In the genomic region with DNA sequence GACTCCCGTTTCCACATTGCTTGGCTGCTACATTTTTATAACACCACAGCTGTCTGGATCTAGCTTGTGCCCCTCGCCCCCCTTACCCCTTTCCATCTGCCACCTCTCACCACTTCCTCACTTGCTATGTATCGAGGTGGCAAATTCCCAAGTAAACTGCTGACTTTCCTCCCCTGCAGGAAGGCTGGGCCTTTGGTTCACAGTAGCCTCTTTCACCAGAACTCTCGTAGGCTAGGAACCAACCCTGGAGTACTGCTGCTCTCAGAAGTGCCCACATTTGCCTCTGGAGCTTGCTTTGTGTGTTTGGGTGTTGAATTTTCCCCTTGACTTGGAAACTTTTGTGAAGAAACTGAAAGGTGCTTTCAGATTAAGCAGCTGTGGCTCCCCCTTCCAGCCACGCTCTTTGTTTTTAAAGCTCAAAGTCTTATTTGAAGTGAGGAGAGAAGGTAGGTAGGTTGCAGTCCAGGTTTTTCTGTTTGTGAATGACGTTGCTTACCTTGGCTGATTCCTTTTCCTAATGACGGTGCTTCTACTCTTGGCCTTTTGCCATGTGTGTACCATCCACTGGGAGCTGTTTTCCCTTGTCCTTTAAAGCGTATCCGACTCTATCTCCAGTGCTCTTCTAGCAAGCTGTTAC, we compare ENCODE assay signal across 8 cellular contexts.
DNase-seq lines count a peak whose midpoint lies in the region; ATAC-seq, FAIRE-seq and TF ChIP-seq lines count a peak whose summit lies in the region.

No MANE protein-coding gene starts in this region.

- H3K4me3 Mint-ChIP-seq in activated B cell treated with CpG ODN at 0.5 μM for 24 hours: no peak overlapping the region
- H3K4me3 Mint-ChIP-seq in stimulated activated naive B cell treated with anti-CD40 and anti-IgM and Interleukin-4, amounts not matched to agents 10 μg/mL and 1 μg/mL and 100 μg/mL, for 72 hours: peak overlapping the region; percentile 41 to 68

- POLR2A ChIA-PET in A549 (lab: Yijun Ruan, JAX) (no interaction called here), activated B cell treated with CpG ODN at 0.5 μM for 24 hours (lab: Charles Lee) (interaction anchor here (0.7 kb wide), 1 partner anchor 35 kb away, joined by 5 read pairs; no protein-coding TSS in a partner anchor)

- ATAC-seq in A549 (no peak), activated B cell treated with CpG ODN at 0.5 μM for 24 hours (ENCODE audit: low read depth) (no peak), Right ventricle myocardium superior (ENCODE audit: poor library complexity) (peak; percentile 75), HG03378 (IDR thresholded peaks at IDR 0.05; ENCODE audit: unreplicated experiment) (no peak)
- ATAC-seq in stimulated activated naive B cell treated with anti-CD40 and anti-IgM and Interleukin-4, amounts not matched to agents 10 μg/mL and 1 μg/mL and 100 μg/mL, for 72 hours (replicated peaks): peak; percentile 34 to 47

- intact Hi-C loops in activated B cell treated with CpG ODN at 0.5 μM for 24 hours (cut with micrococcal nuclease) (loop anchor here (2.0 kb wide), 1 partner anchor 35 kb away; no protein-coding TSS in a partner anchor), Right ventricle myocardium superior (cut with DNase I) (no loop called here)

- in situ Hi-C loops in KBM-7 (cut with MboI; ENCODE audit: low pct_unique_long_range_greater_than_20kb, low sequenced_read_pairs): no loop called here

- no peaks in the 10 kb centered on the region for H3K36me3 Mint-ChIP-seq in activated B cell treated with CpG ODN at 0.5 μM for 24 hours (ENCODE audit: low read depth)
- H3K36me3 Mint-ChIP-seq in stimulated activated naive B cell treated with anti-CD40 and anti-IgM and Interleukin-4, amounts not matched to agents 10 μg/mL and 1 μg/mL and 100 μg/mL, for 72 hours: peaks cover 4 to 6% of the 10 kb centered on the region in 2 donors

- no peaks in the 10 kb centered on the region for H3K27me3 Mint-ChIP-seq in activated B cell treated with CpG ODN at 0.5 μM for 24 hours
- H3K27me3 Mint-ChIP-seq in stimulated activated naive B cell treated with anti-CD40 and anti-IgM and Interleukin-4, amounts not matched to agents 10 μg/mL and 1 μg/mL and 100 μg/mL, for 72 hours: peaks cover 9 to 13% of the 10 kb centered on the region in 2 donors

- TF ChIP-seq CTCF in A549 (IDR thresholded peaks at IDR 0.05): no peak
- no peak for TF ChIP-seq CTCF in activated B cell treated with CpG ODN at 0.5 μM for 24 hours (IDR thresholded peaks at IDR 0.05)

- H3K9me3 ChIP-seq in A549 (no peaks in the 10 kb centered on the region), MG63 (no peaks in the 10 kb centered on the region)

- peaks cover 70% of the 10 kb centered on the region for H3K4me1 Mint-ChIP-seq in activated B cell treated with CpG ODN at 0.5 μM for 24 hours
- H3K4me1 Mint-ChIP-seq in stimulated activated naive B cell treated with anti-CD40 and anti-IgM and Interleukin-4, amounts not matched to agents 10 μg/mL and 1 μg/mL and 100 μg/mL, for 72 hours: peaks cover 28 to 88% of the 10 kb centered on the region in 2 donors

- peaks cover 3% of the 10 kb centered on the region for H3K9me3 Mint-ChIP-seq in activated B cell treated with CpG ODN at 0.5 μM for 24 hours
- peaks cover 7 to 11% of the 10 kb centered on the region in 2 donors for H3K9me3 Mint-ChIP-seq in stimulated activated naive B cell treated with anti-CD40 and anti-IgM and Interleukin-4, amounts not matched to agents 10 μg/mL and 1 μg/mL and 100 μg/mL, for 72 hours

- TF ChIP-seq EP300 in A549 (IDR thresholded peaks at IDR 0.05): no peak

- CTCF ChIA-PET in A549 (lab: Yijun Ruan, JAX): interaction anchor here (0.6 to 1.7 kb wide), 2 partner anchors 20 to 104 kb away, joined by 3 to 4 read pairs; no protein-coding TSS in a partner anchor
- CTCF ChIA-PET in activated B cell treated with CpG ODN at 0.5 μM for 24 hours (lab: Charles Lee): no interaction called here

- peak overlapping the region; percentile 22 for H3K27ac Mint-ChIP-seq in activated B cell treated with CpG ODN at 0.5 μM for 24 hours
- H3K27ac Mint-ChIP-seq in stimulated activated naive B cell treated with anti-CD40 and anti-IgM and Interleukin-4, amounts not matched to agents 10 μg/mL and 1 μg/mL and 100 μg/mL, for 72 hours: peak overlapping the region; percentile 3

- no peak for TF ChIP-seq RAD21 in A549 (conservative IDR thresholded peaks at IDR 0.05 in 1 of 2, IDR thresholded peaks at IDR 0.05 in 1 of 2)

- peak overlapping the region; percentile 25; the same call in 1 of the 3 replicates for H3K4me2 ChIP-seq in A549

- peaks cover 28% of the 10 kb centered on the region for H3K4me1 ChIP-seq in A549

- H3K4me3 ChIP-seq in A549 (no peak overlapping the region), MG63 (no peak overlapping the region)

- no peak for FAIRE-seq in A549 (lab: Jason Lieb, UNC)

- WGBS in A549 (ENCODE audit: missing lambda C conversion rate): 75% methylated on average over 9 of the region's 9 CpGs

- no peaks in the 10 kb centered on the region for H3K36me3 ChIP-seq in MG63

- no peak overlapping the region for H3K27ac ChIP-seq in A549

- H3K27me3 ChIP-seq in MG63: no peaks in the 10 kb centered on the region

- no peak for TF ChIP-seq POLR2A in A549 (IDR thresholded peaks at IDR 0.05; ENCODE audit: low read length)

- DNase-seq in A549 (ENCODE audit: low read depth in 1 of 2, low spot score in 1 of 2) (no peak), KBM-7 (peak; percentile 24), activated B cell treated with CpG ODN at 0.5 μM for 24 hours (no peak), Right ventricle myocardium superior (no peak), DMS114 treated with DMSO at 0.1 percent for 48 hours (lab: John Stamatoyannopoulos, UW; ENCODE audit: unreplicated experiment) (no peak), MG63 (no peak)
- DNase-seq in stimulated activated naive B cell treated with anti-CD40 and anti-IgM and Interleukin-4, amounts not matched to agents 10 μg/mL and 1 μg/mL and 100 μg/mL, for 72 hours: no peak

TF ChIP-seq in A549, 52 proteins besides CTCF, POLR2A, EP300 and RAD21:
- TF ChIP-seq, protein P1, sequence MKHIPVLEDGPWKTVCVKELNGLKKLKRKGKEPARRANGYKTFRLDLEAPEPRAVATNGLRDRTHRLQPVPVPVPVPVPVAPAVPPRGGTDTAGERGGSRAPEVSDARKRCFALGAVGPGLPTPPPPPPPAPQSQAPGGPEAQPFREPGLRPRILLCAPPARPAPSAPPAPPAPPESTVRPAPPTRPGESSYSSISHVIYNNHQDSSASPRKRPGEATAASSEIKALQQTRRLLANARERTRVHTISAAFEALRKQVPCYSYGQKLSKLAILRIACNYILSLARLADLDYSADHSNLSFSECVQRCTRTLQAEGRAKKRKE (CRISPR knock-in tag; IDR thresholded peaks at IDR 0.05; ENCODE audit: low read depth): no peak
- no peak for TF ChIP-seq PHF8 (IDR thresholded peaks at IDR 0.05; ENCODE audit: borderline replicate concordance, low read depth)
- no peak for TF ChIP-seq TP53 (CRISPR knock-in tag; IDR thresholded peaks at IDR 0.05)
- TF ChIP-seq FOXS1 (CRISPR knock-in tag; IDR thresholded peaks at IDR 0.05): no peak
- TF ChIP-seq HDAC2 (IDR thresholded peaks at IDR 0.05): no peak
- TF ChIP-seq EHMT2 (IDR thresholded peaks at IDR 0.05; ENCODE audit: low read depth): no peak
- TF ChIP-seq NPAS2 (CRISPR knock-in tag; IDR thresholded peaks at IDR 0.05; ENCODE audit: borderline replicate concordance): no peak
- no peak for TF ChIP-seq ZFP36 (IDR thresholded peaks at IDR 0.05; ENCODE audit: borderline replicate concordance, partially characterized antibody)
- TF ChIP-seq HEYL (CRISPR knock-in tag; IDR thresholded peaks at IDR 0.05): no peak
- TF ChIP-seq RARB (CRISPR knock-in tag; IDR thresholded peaks at IDR 0.05): no peak
- TF ChIP-seq, protein P2, sequence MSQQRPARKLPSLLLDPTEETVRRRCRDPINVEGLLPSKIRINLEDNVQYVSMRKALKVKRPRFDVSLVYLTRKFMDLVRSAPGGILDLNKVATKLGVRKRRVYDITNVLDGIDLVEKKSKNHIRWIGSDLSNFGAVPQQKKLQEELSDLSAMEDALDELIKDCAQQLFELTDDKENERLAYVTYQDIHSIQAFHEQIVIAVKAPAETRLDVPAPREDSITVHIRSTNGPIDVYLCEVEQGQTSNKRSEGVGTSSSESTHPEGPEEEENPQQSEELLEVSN (IDR thresholded peaks at IDR 0.05; ENCODE audit: borderline replicate concordance, low read depth): no peak
- no peak for TF ChIP-seq JUNB (IDR thresholded peaks at IDR 0.05)
- no peak for TF ChIP-seq KDM1A (IDR thresholded peaks at IDR 0.05; ENCODE audit: low read depth)
- TF ChIP-seq NFE2L2 (conservative IDR thresholded peaks at IDR 0.05; ENCODE audit: low read length): no peak
- no peak for TF ChIP-seq ESRRA (IDR thresholded peaks at IDR 0.05; ENCODE audit: borderline replicate concordance, low read length)
- TF ChIP-seq, protein P3, sequence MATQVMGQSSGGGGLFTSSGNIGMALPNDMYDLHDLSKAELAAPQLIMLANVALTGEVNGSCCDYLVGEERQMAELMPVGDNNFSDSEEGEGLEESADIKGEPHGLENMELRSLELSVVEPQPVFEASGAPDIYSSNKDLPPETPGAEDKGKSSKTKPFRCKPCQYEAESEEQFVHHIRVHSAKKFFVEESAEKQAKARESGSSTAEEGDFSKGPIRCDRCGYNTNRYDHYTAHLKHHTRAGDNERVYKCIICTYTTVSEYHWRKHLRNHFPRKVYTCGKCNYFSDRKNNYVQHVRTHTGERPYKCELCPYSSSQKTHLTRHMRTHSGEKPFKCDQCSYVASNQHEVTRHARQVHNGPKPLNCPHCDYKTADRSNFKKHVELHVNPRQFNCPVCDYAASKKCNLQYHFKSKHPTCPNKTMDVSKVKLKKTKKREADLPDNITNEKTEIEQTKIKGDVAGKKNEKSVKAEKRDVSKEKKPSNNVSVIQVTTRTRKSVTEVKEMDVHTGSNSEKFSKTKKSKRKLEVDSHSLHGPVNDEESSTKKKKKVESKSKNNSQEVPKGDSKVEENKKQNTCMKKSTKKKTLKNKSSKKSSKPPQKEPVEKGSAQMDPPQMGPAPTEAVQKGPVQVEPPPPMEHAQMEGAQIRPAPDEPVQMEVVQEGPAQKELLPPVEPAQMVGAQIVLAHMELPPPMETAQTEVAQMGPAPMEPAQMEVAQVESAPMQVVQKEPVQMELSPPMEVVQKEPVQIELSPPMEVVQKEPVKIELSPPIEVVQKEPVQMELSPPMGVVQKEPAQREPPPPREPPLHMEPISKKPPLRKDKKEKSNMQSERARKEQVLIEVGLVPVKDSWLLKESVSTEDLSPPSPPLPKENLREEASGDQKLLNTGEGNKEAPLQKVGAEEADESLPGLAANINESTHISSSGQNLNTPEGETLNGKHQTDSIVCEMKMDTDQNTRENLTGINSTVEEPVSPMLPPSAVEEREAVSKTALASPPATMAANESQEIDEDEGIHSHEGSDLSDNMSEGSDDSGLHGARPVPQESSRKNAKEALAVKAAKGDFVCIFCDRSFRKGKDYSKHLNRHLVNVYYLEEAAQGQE (IDR thresholded peaks at IDR 0.05): no peak
- no peak for TF ChIP-seq CBX2 (IDR thresholded peaks at IDR 0.05; ENCODE audit: borderline replicate concordance, low read depth)
- no peak for TF ChIP-seq TFCP2L1 (CRISPR knock-in tag; IDR thresholded peaks at IDR 0.05)
- TF ChIP-seq FOSL2 (IDR thresholded peaks at IDR 0.05): no peak
- TF ChIP-seq FOSL2 (CRISPR knock-in tag; IDR thresholded peaks at IDR 0.05): no peak
- no peak for TF ChIP-seq HOXB5 (CRISPR knock-in tag; IDR thresholded peaks at IDR 0.05)

Comparison
In these comparisons a context has a peak if more than half of its experiments do, and no peak if none do; other contexts are left out.
1. ATAC-seq: peak in Right ventricle myocardium superior (single experiment) and stimulated activated naive B cell treated with anti-CD40 and anti-IgM and Interleukin-4, amounts not matched to agents 10 μg/mL and 1 μg/mL and 100 μg/mL, for 72 hours (2 of 2); none in A549 (0 of 2), activated B cell treated with CpG ODN at 0.5 μM for 24 hours (single experiment) and HG03378 (single experiment).